Comparison of ENCODE assay signal across 22 cellular contexts in the genomic region with DNA sequence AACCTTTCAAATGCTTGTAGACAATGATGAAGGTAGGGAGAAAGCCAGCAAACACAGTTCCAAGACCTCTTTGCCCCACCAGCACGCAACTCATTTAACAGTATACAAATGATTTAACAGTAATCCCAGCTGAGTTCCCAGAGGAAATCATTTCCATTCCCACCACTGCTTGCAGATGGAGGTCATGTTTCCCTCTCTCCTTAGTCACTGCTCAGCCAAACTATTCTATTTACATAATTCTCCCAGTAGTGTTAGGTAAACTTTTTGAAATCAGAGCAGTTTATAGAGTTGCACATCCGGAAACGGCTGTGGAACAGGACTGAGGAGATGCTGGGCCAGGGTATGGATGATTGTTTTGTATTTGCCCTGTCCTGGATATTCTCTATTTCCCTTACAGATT.
DNase-seq lines count a peak whose midpoint lies in the region; ATAC-seq and TF ChIP-seq lines count a peak whose summit lies in the region.
"Had no signal": no experiment of that assay in that cellular context is flagged by ENCODE, and none has a peak within 500 bp of the region (broad histone marks: within the 10 kb centered on the region; RNA-seq: fewer than 3 reads in every experiment).

No MANE protein-coding gene starts in this region.

- H4K20me1 ChIP-seq in smooth muscle cell (ENCODE audit: low read depth) = no peaks in the 10 kb centered on the region
- H4K20me1 ChIP-seq: BLaER1 had no signal

- H3K27ac ChIP-seq in smooth muscle cell (ENCODE audit: low read depth) = no peak overlapping the region
- no peak overlapping the region for H3K27ac ChIP-seq in endodermal cell (ENCODE audit: low read depth, low read length)
- no peak overlapping the region for H3K27ac ChIP-seq in esophagus muscularis mucosa (replicated peaks in 1 of 4)
- H3K27ac ChIP-seq: BLaER1, parathyroid adenoma had no signal

- H3K9me3 ChIP-seq in adipocyte (ENCODE audit: control insufficient read depth, low read length) = no peaks in the 10 kb centered on the region
- H3K9me3 ChIP-seq in smooth muscle cell (replicated peaks; ENCODE audit: low read depth) = no peaks in the 10 kb centered on the region
- H3K9me3 ChIP-seq in endodermal cell (ENCODE audit: control insufficient read depth, low read length) = no peaks in the 10 kb centered on the region
- H3K9me3 ChIP-seq in esophagus muscularis mucosa = no peaks in the 10 kb centered on the region
- H3K9me3 ChIP-seq: BLaER1, SK-N-SH had no signal

- H3K9me3 Mint-ChIP-seq in endodermal cell = no peaks in the 10 kb centered on the region
- H3K9me3 Mint-ChIP-seq in activated naive CD8-positive, alpha-beta T cell treated with anti-CD3 and anti-CD28 coated beads, Interleukin-2, amount 50 U/mL, for 24 hours = peaks cover 14% of the 10 kb centered on the region
- H3K9me3 Mint-ChIP-seq: GM23338 had no signal

- H3K36me3 ChIP-seq in adipocyte (ENCODE audit: control insufficient read depth, insufficient read depth, low read length, severe bottlenecking) = no peaks in the 10 kb centered on the region
- no peaks in the 10 kb centered on the region for H3K36me3 ChIP-seq in smooth muscle cell (ENCODE audit: low read depth)
- H3K36me3 ChIP-seq in endodermal cell (ENCODE audit: control insufficient read depth, insufficient read depth, low read length) = no peaks in the 10 kb centered on the region
- no peaks in the 10 kb centered on the region for H3K36me3 ChIP-seq in esophagus muscularis mucosa
- H3K36me3 ChIP-seq: BLaER1 had no signal

- H3K9ac ChIP-seq in adipocyte (ENCODE audit: low read length) (no peak overlapping the region), smooth muscle cell (ENCODE audit: low read depth) (no peak overlapping the region), endodermal cell (ENCODE audit: extremely low read depth, low read length, poor library complexity, severe bottlenecking) (no peak overlapping the region)
- H3K9ac ChIP-seq: BLaER1, parathyroid adenoma, SK-N-SH had no signal

- H3F3A ChIP-seq in smooth muscle cell (ENCODE audit: low read depth) = no peaks in the 10 kb centered on the region

- no peaks in the 10 kb centered on the region for H3K79me2 ChIP-seq in smooth muscle cell (ENCODE audit: low read depth)
- H3K79me2 ChIP-seq: parathyroid adenoma had no signal

- H3K27ac Mint-ChIP-seq in endodermal cell = no peak overlapping the region
- H3K27ac Mint-ChIP-seq in activated naive CD8-positive, alpha-beta T cell treated with anti-CD3 and anti-CD28 coated beads, Interleukin-2, amount 50 U/mL, for 24 hours = no peak overlapping the region
- H3K27ac Mint-ChIP-seq: activated naive CD4-positive, alpha-beta T cell treated with anti-CD3 and anti-CD28 coated beads, Interleukin-2, amount 50 U/mL, for 72 hours; GM23338; naive thymus-derived CD8-positive, alpha-beta T cell had no signal

- TF ChIP-seq CTCF in fibroblast of mammary gland (conservative IDR thresholded peaks at IDR 0.05; ENCODE audit: control insufficient read depth, insufficient read depth, low read depth, low read length) (no peak), smooth muscle cell (IDR thresholded peaks at IDR 0.05; ENCODE audit: borderline replicate concordance, insufficient read depth, poor library complexity, severe bottlenecking) (no peak), endodermal cell (conservative IDR thresholded peaks at IDR 0.05) (no peak), esophagus muscularis mucosa (IDR thresholded peaks at IDR 0.05) (no peak)

- H3K4me3 ChIP-seq in adipocyte (ENCODE audit: low read length) (no peak overlapping the region), fibroblast of mammary gland (ENCODE audit: control insufficient read depth, low read depth, low read length) (no peak overlapping the region), smooth muscle cell (no peak overlapping the region), endodermal cell (ENCODE audit: low read length) (no peak overlapping the region), esophagus muscularis mucosa (no peak overlapping the region)
- H3K4me3 ChIP-seq: BLaER1, GM23338 had no signal

- TF ChIP-seq EP300 in esophagus muscularis mucosa (IDR thresholded peaks at IDR 0.05) = no peak

- H3K36me3 Mint-ChIP-seq in endodermal cell (ENCODE audit: low read depth) = no peaks in the 10 kb centered on the region
- H3K36me3 Mint-ChIP-seq in activated naive CD8-positive, alpha-beta T cell treated with anti-CD3 and anti-CD28 coated beads, Interleukin-2, amount 50 U/mL, for 24 hours (ENCODE audit: low read depth) = no peaks in the 10 kb centered on the region
- H3K36me3 Mint-ChIP-seq: activated naive CD4-positive, alpha-beta T cell treated with anti-CD3 and anti-CD28 coated beads, Interleukin-2, amount 50 U/mL, for 72 hours; naive thymus-derived CD8-positive, alpha-beta T cell had no signal

- TF ChIP-seq POLR2A in esophagus muscularis mucosa (IDR thresholded peaks at IDR 0.05; ENCODE audit: low read depth) = no peak

- H3K4me2 ChIP-seq in smooth muscle cell = no peak overlapping the region
- H3K4me2 ChIP-seq: BLaER1, GM23338, SK-N-SH had no signal

- H3K4me3 Mint-ChIP-seq in endodermal cell = no peak overlapping the region
- H3K4me3 Mint-ChIP-seq in activated naive CD8-positive, alpha-beta T cell treated with anti-CD3 and anti-CD28 coated beads, Interleukin-2, amount 50 U/mL, for 24 hours = no peak overlapping the region
- H3K4me3 Mint-ChIP-seq: GM23338; naive thymus-derived CD8-positive, alpha-beta T cell had no signal

- intact Hi-C loops in esophagus muscularis mucosa (cut with DNase I) = no loop called here

- H3K27me3 ChIP-seq in adipocyte (replicated peaks; ENCODE audit: control insufficient read depth, insufficient read depth, low read length) = no peaks in the 10 kb centered on the region
- H3K27me3 ChIP-seq in smooth muscle cell (ENCODE audit: low read depth) = no peaks in the 10 kb centered on the region
- no peaks in the 10 kb centered on the region for H3K27me3 ChIP-seq in endodermal cell (ENCODE audit: control insufficient read depth, insufficient read depth, low read length, poor library complexity, severe bottlenecking)
- H3K27me3 ChIP-seq in esophagus muscularis mucosa = no peaks in the 10 kb centered on the region
- H3K27me3 ChIP-seq: BLaER1 had no signal

- H3K27me3 Mint-ChIP-seq in endodermal cell (ENCODE audit: insufficient read depth) = no peaks in the 10 kb centered on the region
- H3K27me3 Mint-ChIP-seq in activated naive CD8-positive, alpha-beta T cell treated with anti-CD3 and anti-CD28 coated beads, Interleukin-2, amount 50 U/mL, for 24 hours = no peaks in the 10 kb centered on the region
- H3K27me3 Mint-ChIP-seq: naive thymus-derived CD8-positive, alpha-beta T cell had no signal

- H3K4me1 ChIP-seq in adipocyte (ENCODE audit: control insufficient read depth, insufficient read depth, low read length) (no peaks in the 10 kb centered on the region), smooth muscle cell (ENCODE audit: low read depth) (no peaks in the 10 kb centered on the region), endodermal cell (ENCODE audit: control insufficient read depth, insufficient read depth, low read length) (peaks cover 12% of the 10 kb centered on the region), esophagus muscularis mucosa (no peaks in the 10 kb centered on the region)
- H3K4me1 ChIP-seq: parathyroid adenoma had no signal

- 49% methylated on average over 3 of the region's 3 CpGs for WGBS in smooth muscle cell (ENCODE audit: low lambda C conversion rate)
- 92 to 99% methylated on average over 3 of the region's 3 CpGs for WGBS in endodermal cell (ENCODE audit: insufficient coverage in 1 of 2, insufficient read length in 1 of 2), 2 experiments
- WGBS in esophagus muscularis mucosa = 86% methylated on average over 3 of the region's 3 CpGs

- no peak for ATAC-seq in activated naive CD8-positive, alpha-beta T cell treated with anti-CD3 and anti-CD28 coated beads, Interleukin-2, amount 50 U/mL, for 24 hours
- ATAC-seq: activated naive CD4-positive, alpha-beta T cell treated with anti-CD3 and anti-CD28 coated beads, Interleukin-2, amount 50 U/mL, for 72 hours; GM23338; naive thymus-derived CD8-positive, alpha-beta T cell had no signal

- H3K4me1 Mint-ChIP-seq in endodermal cell = peaks cover 23% of the 10 kb centered on the region
- H3K4me1 Mint-ChIP-seq in activated naive CD8-positive, alpha-beta T cell treated with anti-CD3 and anti-CD28 coated beads, Interleukin-2, amount 50 U/mL, for 24 hours = no peaks in the 10 kb centered on the region
- H3K4me1 Mint-ChIP-seq: naive thymus-derived CD8-positive, alpha-beta T cell had no signal

- H2AFZ ChIP-seq in smooth muscle cell (ENCODE audit: low read depth) = peak overlapping the region; percentile 59
- H2AFZ ChIP-seq: GM23338, parathyroid adenoma had no signal

- DNase-seq in HT1080 (ENCODE audit: low read depth) (peak; percentile 27), adipocyte (ENCODE audit: low read depth) (peak; percentile 56), fibroblast of mammary gland (ENCODE audit: low read depth) (peak; percentile 51), smooth muscle cell (lab: John Stamatoyannopoulos, UW; ENCODE audit: unreplicated experiment) (no peak), endodermal cell (no peak), epidermal melanocyte (ENCODE audit: insufficient read length, low spot score) (no peak), esophagus muscularis mucosa (ENCODE audit: extremely low spot score) (no peak)
- no peak for DNase-seq in activated naive CD8-positive, alpha-beta T cell treated with anti-CD3 and anti-CD28 coated beads, Interleukin-2, amount 50 U/mL, for 24 hours
- DNase-seq: Calu3; hippocampal formation; islet precursor cell; naive thymus-derived CD8-positive, alpha-beta T cell; NCI-H1436 treated with DMSO at 0.1 percent for 48 hours; NCI-H2171 treated with DMSO at 0.1 percent for 48 hours; SK-N-SH; small intestine; stimulated activated CD4-positive, alpha-beta T cell treated with anti-CD3 and anti-CD28 coated beads, Interleukin-4, amount 100 ng/mL, for 4 hours; T1000 had no signal

Comparison
In these comparisons a context has a peak if more than half of its experiments do, and no peak if none do; other contexts are left out.
1. DNase-seq: peak in HT1080 (single experiment), adipocyte (single experiment) and fibroblast of mammary gland (single experiment); none in smooth muscle cell (single experiment), endodermal cell (single experiment), activated naive CD8-positive, alpha-beta T cell treated with anti-CD3 and anti-CD28 coated beads, Interleukin-2, amount 50 U/mL, for 24 hours (single experiment), epidermal melanocyte (single experiment) and esophagus muscularis mucosa (single experiment).